8 cellular contexts compared by ENCODE assay signal in the genomic region with DNA sequence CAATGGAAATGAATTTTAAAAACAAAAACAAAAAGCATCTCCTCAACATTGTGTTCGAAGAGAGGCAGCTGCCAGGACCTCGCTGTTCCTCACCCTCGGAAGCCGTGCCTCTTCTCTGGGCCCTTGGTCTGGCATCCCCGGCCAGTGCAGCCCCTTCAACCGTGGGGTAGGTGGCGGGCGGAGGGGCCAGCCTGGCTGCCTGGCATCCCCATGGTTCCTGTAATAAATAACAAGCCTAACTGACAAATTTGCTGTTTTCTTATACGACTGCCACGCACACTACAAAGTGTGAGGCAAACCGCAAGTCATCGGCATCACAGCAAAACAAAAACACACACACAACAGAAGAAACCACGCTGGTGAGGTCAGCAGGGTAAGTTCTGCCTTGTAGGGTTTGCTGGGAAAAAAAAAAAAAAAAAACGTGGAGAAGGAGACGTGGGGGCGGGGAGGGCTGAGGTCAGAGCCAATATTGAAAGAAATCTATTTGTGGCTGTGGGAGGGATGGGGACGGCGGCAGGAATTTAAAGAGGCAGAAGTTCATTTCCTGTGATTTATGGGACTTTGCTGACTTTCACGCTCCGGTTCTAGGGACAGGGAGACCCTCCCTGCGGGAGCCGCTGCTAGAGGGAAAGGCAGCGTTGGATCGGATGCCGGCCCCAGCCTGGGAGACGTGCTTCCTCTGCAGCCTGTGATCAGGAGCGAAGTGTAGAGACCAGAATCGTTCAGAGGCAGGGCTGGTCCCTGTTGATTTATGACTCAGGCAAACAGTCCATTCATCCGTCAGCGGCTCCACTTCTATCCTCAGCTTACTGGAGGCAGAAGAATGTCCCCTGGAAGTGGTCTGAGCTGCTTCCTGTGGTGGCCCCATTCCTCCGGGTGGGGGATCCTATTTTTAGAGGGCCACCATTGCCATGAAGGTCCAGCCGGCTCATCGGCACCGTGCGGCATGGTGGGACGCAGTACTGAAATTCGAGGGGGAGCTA.
DNase-seq lines count a peak whose midpoint lies in the region; ATAC-seq and TF ChIP-seq lines count a peak whose summit lies in the region.

No MANE protein-coding gene starts in this region.

- peaks cover 7 to 16% (median 12%) of the 10 kb centered on the region in 3 donors for H3K4me1 Mint-ChIP-seq in CD8-positive, alpha-beta memory T cell
- H3K4me1 Mint-ChIP-seq in nephron, result peaks cover 29% of the 10 kb centered on the region

- no peaks in the 10 kb centered on the region for H3K9me3 Mint-ChIP-seq in CD8-positive, alpha-beta memory T cell
- peaks cover 15% of the 10 kb centered on the region for H3K9me3 Mint-ChIP-seq in nephron

- no peak for ATAC-seq in GM18502 (IDR thresholded peaks at IDR 0.05; ENCODE audit: poor library complexity, unreplicated experiment)
- ATAC-seq in GM18505 (IDR thresholded peaks at IDR 0.05; ENCODE audit: unreplicated experiment), result no peak

- H3K36me3 ChIP-seq in CD8-positive, alpha-beta memory T cell (ENCODE audit: insufficient read depth, low read length), result no peaks in the 10 kb centered on the region

- no peak overlapping the region for H3K4me3 ChIP-seq in CD8-positive, alpha-beta memory T cell (ENCODE audit: low read length)
- peak overlapping the region; percentile 55 for H3K4me3 ChIP-seq in epithelial cell of proximal tubule (ENCODE audit: low read depth, low read length)

- H3K4me1 ChIP-seq in CD8-positive, alpha-beta memory T cell (ENCODE audit: insufficient read depth, low read length), result peaks cover 4% of the 10 kb centered on the region

- H3K9me3 ChIP-seq in CD8-positive, alpha-beta memory T cell (ENCODE audit: low read length), result no peaks in the 10 kb centered on the region

- TF ChIP-seq CTCF in epithelial cell of proximal tubule (conservative IDR thresholded peaks at IDR 0.05; ENCODE audit: low read depth, low read length) (no peak), nephron (IDR thresholded peaks at IDR 0.05; ENCODE audit: unreplicated experiment in 3 of 3) (no peak)

- H3K4me3 Mint-ChIP-seq in CD8-positive, alpha-beta memory T cell, result peak overlapping the region in 6 of 7 donors; percentile 9 to 77 (median 66)
- H3K4me3 Mint-ChIP-seq in nephron, result peak overlapping the region; percentile 57 to 78 (median 74)

- POLR2A ChIA-PET in CD8-positive, alpha-beta memory T cell (lab: Charles Lee), result no interaction called here

- H3K36me3 Mint-ChIP-seq in CD8-positive, alpha-beta memory T cell, result peaks cover 0 to 3% (median 0%) of the 10 kb centered on the region in 3 donors
- H3K36me3 Mint-ChIP-seq in nephron (ENCODE audit: low read depth), result peaks cover 10% of the 10 kb centered on the region

- CTCF ChIA-PET in CD8-positive, alpha-beta memory T cell (lab: Charles Lee), result no interaction called here

- no peak overlapping the region for H3K27ac ChIP-seq in CD8-positive, alpha-beta memory T cell (ENCODE audit: low read depth, low read length)

- H3K27me3 ChIP-seq in CD8-positive, alpha-beta memory T cell (ENCODE audit: insufficient read depth, low read length, poor library complexity, severe bottlenecking), result peaks cover 6% of the 10 kb centered on the region

- DNase-seq in CD8-positive, alpha-beta memory T cell, result no peak
- DNase-seq in epithelial cell of proximal tubule (ENCODE audit: low read depth), result no peak
- DNase-seq in NCI-H1436 (lab: John Stamatoyannopoulos, UW), result no peak
- DNase-seq in NCI-H2196 treated with DMSO at 0.1 percent for 48 hours (lab: John Stamatoyannopoulos, UW; ENCODE audit: unreplicated experiment), result no peak

- no peak for TF ChIP-seq POLR2A in GM18505 (IDR thresholded peaks at IDR 0.05; ENCODE audit: borderline replicate concordance, extremely low read depth, insufficient read depth, insufficient read length)

- no peak overlapping the region for H3K27ac Mint-ChIP-seq in CD8-positive, alpha-beta memory T cell
- H3K27ac Mint-ChIP-seq in nephron, result peak overlapping the region; percentile 69 to 96 (median 94)

- H3K27me3 Mint-ChIP-seq in CD8-positive, alpha-beta memory T cell, result peaks cover 22 to 30% of the 10 kb centered on the region in 2 donors
- H3K27me3 Mint-ChIP-seq in nephron (ENCODE audit: low read depth), result peaks cover 63% of the 10 kb centered on the region

TF ChIP-seq in PFSK-1, 5 proteins besides CTCF, POLR2A, EP300 and RAD21:
- TF ChIP-seq SIN3A (IDR thresholded peaks at IDR 0.05; ENCODE audit: borderline replicate concordance, insufficient read depth, low read length) (0 out of 2 replicates have a peak, but pooled peaks have one; percentile 34), POLR2AphosphoS5 (IDR thresholded peaks at IDR 0.05; ENCODE audit: low read depth, low read length) (peak; percentile 59), TAF1 (IDR thresholded peaks at IDR 0.05; ENCODE audit: borderline replicate concordance, insufficient read depth, low read length) (0 out of 2 replicates have a peak, but pooled peaks have one; percentile 19), FOXP2 (optimal IDR thresholded peaks at IDR 0.05; ENCODE audit: borderline replicate concordance, extremely low read depth, extremely low read length, insufficient read depth) (peak; percentile 65), REST (IDR thresholded peaks at IDR 0.05; ENCODE audit: insufficient read depth in 1 of 2, low read depth in 2 of 2, low read length in 2 of 2) (no peak; a peak in 1 of 4 replicates)

Comparison
In these comparisons a context has a peak if more than half of its experiments do, and no peak if none do; other contexts are left out.
1. H3K27ac Mint-ChIP-seq: peak in nephron (3 of 3); none in CD8-positive, alpha-beta memory T cell (0 of 8).